In genomic region chr16:88023366-88023765, GRCh38 we compare ENCODE assay signal across 15 cellular contexts.
DNase-seq lines count a peak whose midpoint lies in the region; ATAC-seq and TF ChIP-seq lines count a peak whose summit lies in the region.
"Had no signal": no experiment of that assay in that cellular context is flagged by ENCODE, and none has a peak within 500 bp of the region (broad histone marks: within the 10 kb centered on the region; RNA-seq: fewer than 3 reads in every experiment).

No MANE protein-coding gene starts in this region.

- no peaks in the 10 kb centered on the region for H3K4me1 Mint-ChIP-seq in stimulated activated naive CD8-positive, alpha-beta T cell treated with anti-CD3 and anti-CD28 coated beads, Interleukin-15, amount 100 ng/mL, for 72 hours
- H3K4me1 Mint-ChIP-seq in activated T-helper 17 cell treated with anti-CD3 and anti-CD28 coated beads, Interleukin-2, amount 50 U/mL, for 72 hours: peaks cover 9% of the 10 kb centered on the region
- H3K4me1 Mint-ChIP-seq in osteocyte (ENCODE audit: unreplicated experiment): peaks cover 29% of the 10 kb centered on the region
- peaks cover 42% of the 10 kb centered on the region for H3K4me1 Mint-ChIP-seq in chondrocyte (ENCODE audit: low read depth)

- no peaks in the 10 kb centered on the region for H3K27me3 Mint-ChIP-seq in stimulated activated naive CD8-positive, alpha-beta T cell treated with anti-CD3 and anti-CD28 coated beads, Interleukin-15, amount 100 ng/mL, for 72 hours
- no peaks in the 10 kb centered on the region for H3K27me3 Mint-ChIP-seq in activated T-helper 17 cell treated with anti-CD3 and anti-CD28 coated beads, Interleukin-2, amount 50 U/mL, for 72 hours
- H3K27me3 Mint-ChIP-seq in osteocyte (ENCODE audit: unreplicated experiment) (no peaks in the 10 kb centered on the region), chondrocyte (ENCODE audit: low read depth) (no peaks in the 10 kb centered on the region)
- H3K27me3 Mint-ChIP-seq: CD8-positive, alpha-beta memory T cell had no signal

- no peak for ATAC-seq in stimulated activated naive CD8-positive, alpha-beta T cell treated with anti-CD3 and anti-CD28 coated beads, Interleukin-15, amount 100 ng/mL, for 72 hours
- no peak for ATAC-seq in stimulated activated naive CD8-positive, alpha-beta T cell treated with anti-CD3 and anti-CD28 coated beads, Interleukin-15, Interleukin-2, amounts not matched to agents 100 U/mL and 50 U/mL, for 24 hours
- no peak for ATAC-seq in activated T-helper 17 cell treated with anti-CD3 and anti-CD28 coated beads, Interleukin-2, amount 50 U/mL, for 72 hours (replicated peaks)
- ATAC-seq: HCT116, PC-3 had no signal

- peaks cover 62% of the 10 kb centered on the region for H3K36me3 Mint-ChIP-seq in activated T-helper 17 cell treated with anti-CD3 and anti-CD28 coated beads, Interleukin-2, amount 50 U/mL, for 72 hours (ENCODE audit: low read depth)
- H3K36me3 Mint-ChIP-seq in osteocyte (ENCODE audit: unreplicated experiment) (peaks cover 25% of the 10 kb centered on the region), chondrocyte (ENCODE audit: low read depth) (peaks cover 11% of the 10 kb centered on the region)

- no peaks in the 10 kb centered on the region for H3K9me3 Mint-ChIP-seq in stimulated activated naive CD8-positive, alpha-beta T cell treated with anti-CD3 and anti-CD28 coated beads, Interleukin-15, amount 100 ng/mL, for 72 hours
- H3K9me3 Mint-ChIP-seq in activated T-helper 17 cell treated with anti-CD3 and anti-CD28 coated beads, Interleukin-2, amount 50 U/mL, for 72 hours: no peaks in the 10 kb centered on the region
- H3K9me3 Mint-ChIP-seq in osteocyte (ENCODE audit: unreplicated experiment) (no peaks in the 10 kb centered on the region), chondrocyte (ENCODE audit: low read depth) (no peaks in the 10 kb centered on the region)
- H3K9me3 Mint-ChIP-seq: CD8-positive, alpha-beta memory T cell had no signal

- H3K4me3 Mint-ChIP-seq in stimulated activated naive CD8-positive, alpha-beta T cell treated with anti-CD3 and anti-CD28 coated beads, Interleukin-15, amount 100 ng/mL, for 72 hours: no peak overlapping the region
- no peak overlapping the region for H3K4me3 Mint-ChIP-seq in activated T-helper 17 cell treated with anti-CD3 and anti-CD28 coated beads, Interleukin-2, amount 50 U/mL, for 72 hours
- H3K4me3 Mint-ChIP-seq in osteocyte (ENCODE audit: unreplicated experiment): no peak overlapping the region
- no peak overlapping the region for H3K4me3 Mint-ChIP-seq in chondrocyte (ENCODE audit: unreplicated experiment)
- H3K4me3 Mint-ChIP-seq: CD8-positive, alpha-beta memory T cell had no signal

- DNase-seq in stimulated activated naive CD8-positive, alpha-beta T cell treated with anti-CD3 and anti-CD28 coated beads, Interleukin-15, amount 100 ng/mL, for 72 hours: no peak
- DNase-seq in stimulated activated naive CD8-positive, alpha-beta T cell treated with anti-CD3 and anti-CD28 coated beads, Interleukin-15, Interleukin-2, amounts not matched to agents 100 U/mL and 50 U/mL, for 24 hours: no peak
- DNase-seq in osteocyte (ENCODE audit: extremely low spot score, unreplicated experiment) (no peak), NCI-H2029 treated with DMSO at 0.1 percent for 48 hours (lab: John Stamatoyannopoulos, UW) (no peak), chondrocyte (ENCODE audit: low spot score) (no peak), NCI-H226 (no peak)
- DNase-seq: BE2C; CD8-positive, alpha-beta memory T cell; GM23248; NCI-H187 treated with DMSO at 0.1 percent for 48 hours; NCI-H524 treated with DMSO at 0.1 percent for 48 hours; PC-3; RPMI8226 had no signal

- no peak for TF ChIP-seq CTCF in osteocyte (IDR thresholded peaks at IDR 0.05)
- TF ChIP-seq CTCF in chondrocyte (IDR thresholded peaks at IDR 0.05): no peak

- peak overlapping the region; percentile 45 to 61 for H3K27ac Mint-ChIP-seq in stimulated activated naive CD8-positive, alpha-beta T cell treated with anti-CD3 and anti-CD28 coated beads, Interleukin-15, amount 100 ng/mL, for 72 hours
- peak overlapping the region; percentile 39 for H3K27ac Mint-ChIP-seq in activated T-helper 17 cell treated with anti-CD3 and anti-CD28 coated beads, Interleukin-2, amount 50 U/mL, for 72 hours
- H3K27ac Mint-ChIP-seq in osteocyte (ENCODE audit: unreplicated experiment): peak overlapping the region; percentile 23
- no peak overlapping the region for H3K27ac Mint-ChIP-seq in chondrocyte (ENCODE audit: unreplicated experiment)
